ENCODE assay signal across 5 cellular contexts in the genomic region with DNA sequence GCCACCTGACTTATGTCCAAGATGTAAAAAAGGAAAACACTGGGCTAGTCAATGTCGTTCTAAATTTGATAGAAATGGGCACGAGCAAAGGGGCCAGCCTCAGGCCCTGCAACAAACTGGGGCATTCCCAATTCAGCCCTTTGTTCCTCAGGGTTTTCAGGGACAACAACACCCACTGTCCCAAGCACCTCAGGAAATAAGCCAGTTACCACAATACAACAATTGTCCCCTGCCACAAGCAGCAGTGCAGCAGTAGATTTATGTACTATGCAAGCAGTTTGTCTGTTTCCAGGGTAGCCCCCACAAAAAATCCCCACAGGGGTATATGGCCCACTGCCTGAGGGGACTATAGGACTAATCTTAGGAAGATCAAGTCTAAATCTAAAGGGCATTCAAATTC. TPM values are rescaled to one million over a fixed set of nuclear protein-coding genes. Genes with fewer than 3 reads are reported as not detected.
"Had no signal": no experiment of that assay in that cellular context is flagged by ENCODE, and none has a peak within 500 bp of the region (broad histone marks: within the 10 kb centered on the region; RNA-seq: fewer than 3 reads in every experiment).

No MANE protein-coding gene starts in this region.

RNA-seq across cellular contexts. Expression of a gene that starts 21.1 kb away (rescaled TPM):
- total RNA-seq: M059J, PC-3, SK-MEL-5 had no signal

RNA-seq across cellular contexts. Expression of a gene that starts 33.3 kb away (rescaled TPM):
- total RNA-seq: K562, M059J, OCI-LY7, PC-3, SK-MEL-5 had no signal

RNA-seq across cellular contexts. Expression of a gene that starts 55.1 kb away (rescaled TPM):
- total RNA-seq: K562, M059J, OCI-LY7, PC-3, SK-MEL-5 had no signal
